ENCODE assay signal across 8 cellular contexts in genomic region chr2:64988420-64989125, GRCh38. TPM values are rescaled to one million over a fixed set of nuclear protein-coding genes. Genes with fewer than 3 reads are reported as not detected.
A peak's percentile ranks its signal among the peaks of the same experiment; 100 is the strongest.
DNase-seq lines count a peak whose midpoint lies in the region; ATAC-seq and TF ChIP-seq lines count a peak whose summit lies in the region.

No MANE protein-coding gene starts in this region.

- peak overlapping the region; percentile 72 for H3K4me3 Mint-ChIP-seq in activated T-helper 17 cell treated with anti-CD3 and anti-CD28 coated beads, Interleukin-2, amount 50 U/mL, for 72 hours
- H3K4me3 Mint-ChIP-seq in neural progenitor cell: peak overlapping the region; percentile 88

- no peak overlapping the region for H3K9ac ChIP-seq in neural progenitor cell

- peak overlapping the region; percentile 100 for H3K4me2 ChIP-seq in neural progenitor cell

- H3K79me2 ChIP-seq in neural progenitor cell (ENCODE audit: low read depth): no peaks in the 10 kb centered on the region

- H3K4me1 Mint-ChIP-seq in activated T-helper 17 cell treated with anti-CD3 and anti-CD28 coated beads, Interleukin-2, amount 50 U/mL, for 72 hours: peaks cover 32% of the 10 kb centered on the region
- H3K4me1 Mint-ChIP-seq in neural progenitor cell: peaks cover 28% of the 10 kb centered on the region

- H3K27me3 ChIP-seq in Panc1 (ENCODE audit: control insufficient read depth, insufficient read depth, low read length): no peaks in the 10 kb centered on the region
- peaks cover 68% of the 10 kb centered on the region for H3K27me3 ChIP-seq in neural progenitor cell
- H3K27me3 ChIP-seq in thoracic aorta (replicated peaks; ENCODE audit: insufficient read depth): no peaks in the 10 kb centered on the region

- H3K4me1 ChIP-seq in Panc1 (ENCODE audit: control insufficient read depth, insufficient read depth, low read length): no peaks in the 10 kb centered on the region; the same call in 1 of the 2 replicates
- peaks cover 15% of the 10 kb centered on the region for H3K4me1 ChIP-seq in neural progenitor cell
- peaks cover 6 to 36% of the 10 kb centered on the region in 2 donors for H3K4me1 ChIP-seq in thoracic aorta (ENCODE audit: control insufficient read depth in 1 of 2, low read depth in 2 of 2)

- H2AFZ ChIP-seq in neural progenitor cell (replicated peaks): peak overlapping the region; percentile 91

- H3F3A ChIP-seq in neural progenitor cell (ENCODE audit: low read depth): peaks cover 23% of the 10 kb centered on the region

- peak; percentile 31 for ATAC-seq in GM19463 (IDR thresholded peaks at IDR 0.05; ENCODE audit: unreplicated experiment)
- peak; percentile 86 for ATAC-seq in Panc1
- peak; percentile 61 for ATAC-seq in activated T-helper 17 cell treated with anti-CD3 and anti-CD28 coated beads, Interleukin-2, amount 50 U/mL, for 72 hours (replicated peaks)
- ATAC-seq in thoracic aorta (ENCODE audit: insufficient number of reproducible peaks, low FRiP score, low read depth): peak; percentile 56

- H3K27ac ChIP-seq in Panc1 (ENCODE audit: low read length) (peak overlapping the region; percentile 69), neural progenitor cell (no peak overlapping the region), thoracic aorta (peak overlapping the region; percentile 93 to 95)

- peaks cover 4% of the 10 kb centered on the region for H3K36me3 Mint-ChIP-seq in activated T-helper 17 cell treated with anti-CD3 and anti-CD28 coated beads, Interleukin-2, amount 50 U/mL, for 72 hours (ENCODE audit: low read depth)
- peaks cover 4% of the 10 kb centered on the region for H3K36me3 Mint-ChIP-seq in neural progenitor cell

- POLR2A ChIA-PET in Panc1 (lab: Charles Lee): interaction anchor here (0.6 kb wide), 1 partner anchor 224 kb away, joined by 3 read pairs; no protein-coding TSS in a partner anchor

- H3K27me3 Mint-ChIP-seq in activated T-helper 17 cell treated with anti-CD3 and anti-CD28 coated beads, Interleukin-2, amount 50 U/mL, for 72 hours: peaks cover 4% of the 10 kb centered on the region
- peaks cover 21% of the 10 kb centered on the region for H3K27me3 Mint-ChIP-seq in neural progenitor cell (ENCODE audit: insufficient read depth, low read depth)

- peak overlapping the region; percentile 26 for H3K27ac Mint-ChIP-seq in activated T-helper 17 cell treated with anti-CD3 and anti-CD28 coated beads, Interleukin-2, amount 50 U/mL, for 72 hours
- peak overlapping the region; percentile 80 for H3K27ac Mint-ChIP-seq in neural progenitor cell

- H3K4me3 ChIP-seq in Panc1 (ENCODE audit: low read depth in 2 of 2, low read length in 2 of 2) (peak overlapping the region; percentile 72 to 79), foreskin fibroblast (ENCODE audit: low read depth in 1 of 2, low read length in 2 of 2) (peak overlapping the region; percentile 76 to 81), neural progenitor cell (peak overlapping the region; percentile 52), thoracic aorta (peak overlapping the region; percentile 100)

- peaks cover 19% of the 10 kb centered on the region for H4K20me1 ChIP-seq in neural progenitor cell (ENCODE audit: low read depth)

- TF ChIP-seq CTCF in Panc1 (IDR thresholded peaks at IDR 0.05): peak; percentile 62
- peak; percentile 35 for TF ChIP-seq CTCF in foreskin fibroblast (IDR thresholded peaks at IDR 0.05; ENCODE audit: low read depth, low read length)
- TF ChIP-seq CTCF in neural progenitor cell (IDR thresholded peaks at IDR 0.05): peak; percentile 26
- TF ChIP-seq CTCF in thoracic aorta (IDR thresholded peaks at IDR 0.05): peak; percentile 64

- intact Hi-C loops in Panc1 (cut with micrococcal nuclease; ENCODE audit: unreplicated experiment): no loop called here

- H3K36me3 ChIP-seq in Panc1 (ENCODE audit: control insufficient read depth, insufficient read depth, low read length) (no peaks in the 10 kb centered on the region; the same call in 1 of the 2 replicates), neural progenitor cell (no peaks in the 10 kb centered on the region), thoracic aorta (no peaks in the 10 kb centered on the region)

- H3K9me3 Mint-ChIP-seq in activated T-helper 17 cell treated with anti-CD3 and anti-CD28 coated beads, Interleukin-2, amount 50 U/mL, for 72 hours: no peaks in the 10 kb centered on the region
- H3K9me3 Mint-ChIP-seq in neural progenitor cell: no peaks in the 10 kb centered on the region

- H3K9me3 ChIP-seq in Panc1 (ENCODE audit: control insufficient read depth, insufficient read depth, low read depth, low read length) (no peaks in the 10 kb centered on the region), neural progenitor cell (ENCODE audit: low read depth) (no peaks in the 10 kb centered on the region), thoracic aorta (no peaks in the 10 kb centered on the region)

- CTCF ChIA-PET in Panc1 (lab: Charles Lee): no interaction called here

- peak; percentile 63 for DNase-seq in D341Med (ENCODE audit: low spot score)
- DNase-seq in HPDE6-E6E7 (ENCODE audit: extremely low spot score): peak; percentile 86
- DNase-seq in Panc1 (ENCODE audit: low read depth, low spot score): no peak
- peak; percentile 71 to 93 for DNase-seq in foreskin fibroblast
- peak; percentile 77 for DNase-seq in neural progenitor cell (ENCODE audit: low spot score)
- DNase-seq in thoracic aorta (ENCODE audit: low spot score): no peak

- in situ Hi-C loops in Panc1 (cut with HindIII; ENCODE audit: low pct_unique_long_range_greater_than_20kb, low sequenced_read_pairs): no loop called here

- BruUV-seq in Panc1 (replicated peaks; lab: Mats Ljungman, UMichigan): no TSS peak

RNA-seq across cellular contexts. Expression of gene SLC1A4, which starts 0.6 kb away (rescaled TPM):
- total RNA-seq in Panc1 (2021; ENCODE audit: unreplicated experiment) (12.9 TPM), neural progenitor cell (ENCODE audit: low replicate concordance) (1.3 and 1.8 TPM in 2 replicates), thoracic aorta (10 to 100 TPM; 24.2 to 33.8 TPM)
- polyA plus RNA-seq in Panc1 (2012; ENCODE audit: insufficient read length): 14.4 TPM
- total RNA-seq in activated T-helper 17 cell treated with anti-CD3 and anti-CD28 coated beads, Interleukin-2, amount 50 U/mL, for 72 hours: 10 to 100 TPM in 1 of 2 donors, 1 to 10 TPM in 1; 8.0 to 44.3 TPM

Comparison
In these comparisons a context has a peak if more than half of its experiments do, and no peak if none do; other contexts are left out.
1. DNase-seq: peak in D341Med (single experiment), HPDE6-E6E7 (single experiment), foreskin fibroblast (2 of 2) and neural progenitor cell (single experiment); none in Panc1 (single experiment) and thoracic aorta (single experiment).
2. ATAC-seq: peak in every context shown above with its lines; median percentile 86 in Panc1; 61 in activated T-helper 17 cell treated with anti-CD3 and anti-CD28 coated beads, Interleukin-2, amount 50 U/mL, for 72 hours; 56 in thoracic aorta; 31 in GM19463.
3. Peak in every context shown above with its lines, with median percentiles within 50 percentile points of each other: H3K4me3 ChIP-seq and CTCF ChIP-seq.